In the genomic region with DNA sequence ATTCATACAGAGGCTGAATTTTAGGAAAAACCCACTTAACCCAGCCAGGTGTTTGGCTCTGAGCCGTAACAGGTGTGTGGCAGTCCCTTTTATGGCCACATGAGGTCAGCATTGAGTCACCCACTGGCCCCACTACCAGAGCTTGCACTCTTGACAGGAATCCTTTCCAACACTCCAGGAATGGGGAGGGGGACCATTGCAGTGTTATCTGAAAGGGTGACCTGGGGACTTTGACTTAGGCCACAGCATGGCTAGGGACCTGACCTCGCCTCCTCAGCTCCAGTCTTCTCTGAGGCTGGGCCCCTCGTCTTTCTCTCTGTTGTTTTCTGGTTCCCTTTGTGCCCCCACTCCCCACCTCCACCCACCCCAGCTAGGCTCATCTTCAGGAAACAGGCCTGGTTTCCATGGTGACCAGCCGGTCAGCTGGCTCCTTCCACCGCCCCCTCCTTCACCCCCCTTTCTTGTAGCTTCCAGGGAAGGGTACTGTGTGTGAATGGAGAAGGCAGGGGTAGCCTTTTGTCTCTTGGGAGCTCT, we compare ENCODE assay signal across 2 cellular contexts.
A peak's percentile ranks its signal among the peaks of the same experiment; 100 is the strongest.
TF ChIP-seq lines count a peak whose summit lies in the region.

No MANE protein-coding gene starts in this region.

TF ChIP-seq in SK-N-SH, 30 proteins besides CTCF, POLR2A, EP300 and RAD21:
- TF ChIP-seq TCF12 (IDR thresholded peaks at IDR 0.05) (peak; percentile 8; the same call in 1 of the 2 replicates), CHD2 (IDR thresholded peaks at IDR 0.05; ENCODE audit: low read length, partially characterized antibody) (peak; percentile 26), SMC3 (IDR thresholded peaks at IDR 0.05; ENCODE audit: low read depth, low read length) (peak; percentile 90), RCOR1 (IDR thresholded peaks at IDR 0.05; ENCODE audit: low read length) (no peak), GATA2 (CRISPR knock-in tag; IDR thresholded peaks at IDR 0.05) (no peak), SIN3A (IDR thresholded peaks at IDR 0.05; ENCODE audit: borderline replicate concordance, low read depth, low read length) (no peak)
TF ChIP-seq in SK-N-SH: peak in this region for 3.

TF ChIP-seq in K562, 482 proteins besides CTCF, POLR2A, EP300 and RAD21:
- TF ChIP-seq, protein P1, sequence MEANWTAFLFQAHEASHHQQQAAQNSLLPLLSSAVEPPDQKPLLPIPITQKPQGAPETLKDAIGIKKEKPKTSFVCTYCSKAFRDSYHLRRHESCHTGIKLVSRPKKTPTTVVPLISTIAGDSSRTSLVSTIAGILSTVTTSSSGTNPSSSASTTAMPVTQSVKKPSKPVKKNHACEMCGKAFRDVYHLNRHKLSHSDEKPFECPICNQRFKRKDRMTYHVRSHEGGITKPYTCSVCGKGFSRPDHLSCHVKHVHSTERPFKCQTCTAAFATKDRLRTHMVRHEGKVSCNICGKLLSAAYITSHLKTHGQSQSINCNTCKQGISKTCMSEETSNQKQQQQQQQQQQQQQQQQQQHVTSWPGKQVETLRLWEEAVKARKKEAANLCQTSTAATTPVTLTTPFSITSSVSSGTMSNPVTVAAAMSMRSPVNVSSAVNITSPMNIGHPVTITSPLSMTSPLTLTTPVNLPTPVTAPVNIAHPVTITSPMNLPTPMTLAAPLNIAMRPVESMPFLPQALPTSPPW (CRISPR knock-in tag; IDR thresholded peaks at IDR 0.05): peak; percentile 33; the same call in 1 of the 2 replicates
- TF ChIP-seq NFE2 (IDR thresholded peaks at IDR 0.05; ENCODE audit: low read depth) (no peak), XRCC5 (IDR thresholded peaks at IDR 0.05; ENCODE audit: low read depth, low read length) (peak; percentile 74), ZEB2 (IDR thresholded peaks at IDR 0.05) (peak; percentile 40; the same call in 1 of the 2 replicates), CBFA2T3 (IDR thresholded peaks at IDR 0.05) (peak; percentile 27; the same call in 1 of the 2 replicates), CREM (IDR thresholded peaks at IDR 0.05; ENCODE audit: low read depth) (0 out of 2 replicates have a peak, but pooled peaks have one; percentile 38), SMC3 (conservative IDR thresholded peaks at IDR 0.05; ENCODE audit: insufficient read depth, low read depth, low read length) (peak; percentile 90), ELF2 (CRISPR knock-in tag; IDR thresholded peaks at IDR 0.05) (no peak), TEAD4 (IDR thresholded peaks at IDR 0.05; ENCODE audit: low read length) (no peak), TEAD4 (CRISPR knock-in tag; IDR thresholded peaks at IDR 0.05; ENCODE audit: borderline replicate concordance) (no peak), JUN (IDR thresholded peaks at IDR 0.05; ENCODE audit: borderline replicate concordance, low read depth, low read length) (0 out of 2 replicates have a peak, but pooled peaks have one; percentile 8), JUN (CRISPR knock-in tag; IDR thresholded peaks at IDR 0.05; ENCODE audit: borderline replicate concordance) (no peak), ZNF507 (tag; conservative IDR thresholded peaks at IDR 0.05) (no peak), CBFA2T2 (conservative IDR thresholded peaks at IDR 0.05) (peak; percentile 32; the same call in 1 of the 2 replicates), NR2C2 (CRISPR knock-in tag; IDR thresholded peaks at IDR 0.05) (peak; percentile 22; the same call in 1 of the 2 replicates), NR2C2 (tag; IDR thresholded peaks at IDR 0.05) (no peak), STAG1 (CRISPR knock-in tag; IDR thresholded peaks at IDR 0.05; ENCODE audit: borderline replicate concordance) (peak; percentile 72; the same call in 1 of the 2 replicates), RCOR1 (IDR thresholded peaks at IDR 0.05; ENCODE audit: borderline replicate concordance in 1 of 2, low read depth in 2 of 2, low read length in 2 of 2) (0 out of 4 replicates have a peak, but pooled peaks of 1 of the 2 experiments have one; percentile 36), TCF3 (CRISPR knock-in tag; IDR thresholded peaks at IDR 0.05) (no peak), ARID2 (IDR thresholded peaks at IDR 0.05) (peak; percentile 65; the same call in 1 of the 2 replicates), NFIC (IDR thresholded peaks at IDR 0.05) (peak; percentile 71), FOXP1 (CRISPR knock-in tag; IDR thresholded peaks at IDR 0.05) (peak; percentile 48; the same call in 1 of the 2 replicates), GABPB2 (CRISPR knock-in tag; conservative IDR thresholded peaks at IDR 0.05) (no peak), POLR2AphosphoS5 (IDR thresholded peaks at IDR 0.05; ENCODE audit: control insufficient read depth, insufficient read depth, low read depth, low read length) (no peak), RB1 (IDR thresholded peaks at IDR 0.05; ENCODE audit: low read depth) (peak; percentile 48), KLF16 (IDR thresholded peaks at IDR 0.05) (peak; percentile 75), ZNF121 (CRISPR knock-in tag; conservative IDR thresholded peaks at IDR 0.05) (no peak), CTBP1 (IDR thresholded peaks at IDR 0.05; ENCODE audit: borderline replicate concordance) (peak; percentile 24; the same call in 1 of the 2 replicates), ETS2 (tag; IDR thresholded peaks at IDR 0.05; ENCODE audit: borderline replicate concordance, poor library complexity, severe bottlenecking) (no peak), ZFP30 (CRISPR knock-in tag; IDR thresholded peaks at IDR 0.05; ENCODE audit: borderline replicate concordance) (no peak), SP1 (CRISPR knock-in tag; IDR thresholded peaks at IDR 0.05) (peak; percentile 71), ZNF444 (CRISPR knock-in tag; IDR thresholded peaks at IDR 0.05) (no peak), FOS (IDR thresholded peaks at IDR 0.05; ENCODE audit: extremely low read depth, insufficient read length) (no peak), ESRRA (IDR thresholded peaks at IDR 0.05; ENCODE audit: borderline replicate concordance, low read depth) (peak; percentile 72), KDM5B (IDR thresholded peaks at IDR 0.05; ENCODE audit: insufficient replicate concordance, low read depth, low read length) (no peak), TBL1XR1 (IDR thresholded peaks at IDR 0.05; ENCODE audit: low read length in 2 of 2) (peak in 1 of 2 experiments; percentile 35; a peak in 1 of 4 replicates), MYC (IDR thresholded peaks at IDR 0.05; ENCODE audit: low read depth, low read length) (0 out of 2 replicates have a peak, but pooled peaks have one; percentile 38), MYC (CRISPR knock-in tag; IDR thresholded peaks at IDR 0.05; ENCODE audit: borderline replicate concordance, low read depth) (no peak)
- TF ChIP-seq, protein P2, sequence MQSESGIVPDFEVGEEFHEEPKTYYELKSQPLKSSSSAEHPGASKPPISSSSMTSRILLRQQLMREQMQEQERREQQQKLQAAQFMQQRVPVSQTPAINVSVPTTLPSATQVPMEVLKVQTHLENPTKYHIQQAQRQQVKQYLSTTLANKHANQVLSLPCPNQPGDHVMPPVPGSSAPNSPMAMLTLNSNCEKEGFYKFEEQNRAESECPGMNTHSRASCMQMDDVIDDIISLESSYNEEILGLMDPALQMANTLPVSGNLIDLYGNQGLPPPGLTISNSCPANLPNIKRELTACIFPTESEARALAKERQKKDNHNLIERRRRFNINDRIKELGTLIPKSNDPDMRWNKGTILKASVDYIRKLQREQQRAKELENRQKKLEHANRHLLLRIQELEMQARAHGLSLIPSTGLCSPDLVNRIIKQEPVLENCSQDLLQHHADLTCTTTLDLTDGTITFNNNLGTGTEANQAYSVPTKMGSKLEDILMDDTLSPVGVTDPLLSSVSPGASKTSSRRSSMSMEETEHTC (IDR thresholded peaks at IDR 0.05): no peak
- TF ChIP-seq, protein P3, sequence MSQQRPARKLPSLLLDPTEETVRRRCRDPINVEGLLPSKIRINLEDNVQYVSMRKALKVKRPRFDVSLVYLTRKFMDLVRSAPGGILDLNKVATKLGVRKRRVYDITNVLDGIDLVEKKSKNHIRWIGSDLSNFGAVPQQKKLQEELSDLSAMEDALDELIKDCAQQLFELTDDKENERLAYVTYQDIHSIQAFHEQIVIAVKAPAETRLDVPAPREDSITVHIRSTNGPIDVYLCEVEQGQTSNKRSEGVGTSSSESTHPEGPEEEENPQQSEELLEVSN (IDR thresholded peaks at IDR 0.05; ENCODE audit: borderline replicate concordance in 1 of 2, extremely low read depth in 1 of 2, insufficient read depth in 1 of 2, insufficient read length in 1 of 2, low read depth in 1 of 2, low read length in 1 of 2, poor library complexity in 1 of 2, severe bottlenecking in 1 of 2): no peak
- TF ChIP-seq, protein P4, sequence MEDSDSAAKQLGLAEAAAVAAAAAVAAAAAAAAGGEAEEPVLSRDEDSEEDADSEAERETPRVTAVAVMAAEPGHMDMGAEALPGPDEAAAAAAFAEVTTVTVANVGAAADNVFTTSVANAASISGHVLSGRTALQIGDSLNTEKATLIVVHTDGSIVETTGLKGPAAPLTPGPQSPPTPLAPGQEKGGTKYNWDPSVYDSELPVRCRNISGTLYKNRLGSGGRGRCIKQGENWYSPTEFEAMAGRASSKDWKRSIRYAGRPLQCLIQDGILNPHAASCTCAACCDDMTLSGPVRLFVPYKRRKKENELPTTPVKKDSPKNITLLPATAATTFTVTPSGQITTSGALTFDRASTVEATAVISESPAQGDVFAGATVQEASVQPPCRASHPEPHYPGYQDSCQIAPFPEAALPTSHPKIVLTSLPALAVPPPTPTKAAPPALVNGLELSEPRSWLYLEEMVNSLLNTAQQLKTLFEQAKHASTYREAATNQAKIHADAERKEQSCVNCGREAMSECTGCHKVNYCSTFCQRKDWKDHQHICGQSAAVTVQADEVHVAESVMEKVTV (CRISPR knock-in tag; IDR thresholded peaks at IDR 0.05): peak; percentile 72
- TF ChIP-seq, protein P5, sequence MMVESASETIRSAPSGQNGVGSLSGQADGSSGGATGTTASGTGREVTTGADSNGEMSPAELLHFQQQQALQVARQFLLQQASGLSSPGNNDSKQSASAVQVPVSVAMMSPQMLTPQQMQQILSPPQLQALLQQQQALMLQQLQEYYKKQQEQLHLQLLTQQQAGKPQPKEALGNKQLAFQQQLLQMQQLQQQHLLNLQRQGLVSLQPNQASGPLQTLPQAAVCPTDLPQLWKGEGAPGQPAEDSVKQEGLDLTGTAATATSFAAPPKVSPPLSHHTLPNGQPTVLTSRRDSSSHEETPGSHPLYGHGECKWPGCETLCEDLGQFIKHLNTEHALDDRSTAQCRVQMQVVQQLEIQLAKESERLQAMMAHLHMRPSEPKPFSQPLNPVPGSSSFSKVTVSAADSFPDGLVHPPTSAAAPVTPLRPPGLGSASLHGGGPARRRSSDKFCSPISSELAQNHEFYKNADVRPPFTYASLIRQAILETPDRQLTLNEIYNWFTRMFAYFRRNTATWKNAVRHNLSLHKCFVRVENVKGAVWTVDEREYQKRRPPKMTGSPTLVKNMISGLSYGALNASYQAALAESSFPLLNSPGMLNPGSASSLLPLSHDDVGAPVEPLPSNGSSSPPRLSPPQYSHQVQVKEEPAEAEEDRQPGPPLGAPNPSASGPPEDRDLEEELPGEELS (CRISPR knock-in tag; IDR thresholded peaks at IDR 0.05; ENCODE audit: borderline replicate concordance): 0 out of 2 replicates have a peak, but pooled peaks have one; percentile 55
